Comparison of ENCODE assay signal across 13 cellular contexts in the genomic region with DNA sequence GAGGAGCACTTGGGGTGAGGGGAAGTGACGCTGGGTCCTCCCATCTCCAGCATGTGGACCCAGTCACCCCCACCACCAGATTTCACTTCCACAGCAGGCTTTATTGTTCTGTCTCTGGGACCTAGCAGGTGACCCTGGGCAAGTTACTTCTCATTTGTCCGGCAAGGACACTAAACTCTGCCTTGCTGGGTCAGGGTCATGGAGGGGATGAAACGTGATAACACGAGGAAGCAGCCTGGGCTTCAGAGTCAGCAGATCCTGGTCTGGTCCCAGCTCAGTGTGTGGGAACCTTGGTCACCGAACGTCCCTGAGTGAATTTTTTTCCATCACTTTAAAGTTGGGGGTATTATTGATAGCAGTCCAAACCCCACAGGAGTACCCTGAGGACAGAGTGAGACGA. TPM values are rescaled to one million over a fixed set of nuclear protein-coding genes. Genes with fewer than 3 reads are reported as not detected.
DNase-seq lines count a peak whose midpoint lies in the region; ATAC-seq and TF ChIP-seq lines count a peak whose summit lies in the region.
"Had no signal": no experiment of that assay in that cellular context is flagged by ENCODE, and none has a peak within 500 bp of the region (broad histone marks: within the 10 kb centered on the region; RNA-seq: fewer than 3 reads in every experiment).

No MANE protein-coding gene starts in this region.

- peak overlapping the region in 3 of 5 donors; percentile 54 to 74 (median 62) for H3K27ac ChIP-seq in adrenal gland
- no peak overlapping the region for H3K27ac ChIP-seq in PC-9

- TF ChIP-seq CTCF in adrenal gland (IDR thresholded peaks at IDR 0.05) (no peak), PC-9 (conservative IDR thresholded peaks at IDR 0.05) (no peak)

- no peaks in the 10 kb centered on the region for H3K9me3 Mint-ChIP-seq in stimulated activated naive CD8-positive, alpha-beta T cell treated with anti-CD3 and anti-CD28 coated beads, Interleukin-15, Interleukin-2, amounts not matched to agents 100 ng/mL and 50 ng/mL, for 24 hours
- no peaks in the 10 kb centered on the region for H3K9me3 Mint-ChIP-seq in memory B cell

- no peak for TF ChIP-seq POLR2A in adrenal gland (IDR thresholded peaks at IDR 0.05)

- POLR2A ChIA-PET in PC-9 (lab: Charles Lee; ENCODE audit: unreplicated experiment) (no interaction called here), HEK293T (lab: Yijun Ruan, JAX) (no interaction called here)

- no peaks in the 10 kb centered on the region for H3K9me2 ChIP-seq in PC-9 (ENCODE audit: insufficient read depth)

- H3F3A ChIP-seq in PC-9 (ENCODE audit: insufficient read depth, low read depth), result no peaks in the 10 kb centered on the region

- peaks cover 45% of the 10 kb centered on the region for H3K4me1 Mint-ChIP-seq in stimulated activated naive CD8-positive, alpha-beta T cell treated with anti-CD3 and anti-CD28 coated beads, Interleukin-15, Interleukin-2, amounts not matched to agents 100 ng/mL and 50 ng/mL, for 24 hours (ENCODE audit: low read depth)
- H3K4me1 Mint-ChIP-seq in memory B cell, result peaks cover 27% of the 10 kb centered on the region

- peak overlapping the region; percentile 92 for H3K4me3 Mint-ChIP-seq in stimulated activated naive CD8-positive, alpha-beta T cell treated with anti-CD3 and anti-CD28 coated beads, Interleukin-15, Interleukin-2, amounts not matched to agents 100 ng/mL and 50 ng/mL, for 24 hours
- H3K4me3 Mint-ChIP-seq in memory B cell, result no peak overlapping the region

- no peaks in the 10 kb centered on the region for H4K20me1 ChIP-seq in PC-9 (ENCODE audit: insufficient read depth)

- peaks cover 33% of the 10 kb centered on the region for H3K79me2 ChIP-seq in PC-9 (ENCODE audit: low read depth)

- intact Hi-C loops in adrenal gland (cut with DNase I), result loop anchor here in 1 of 2 donors (10.0 kb wide), 2 partner anchors 187 to 327 kb away; no protein-coding TSS in a partner anchor
- intact Hi-C loops in PC-9 (cut with micrococcal nuclease; ENCODE audit: unreplicated experiment), result loop anchor here (10.0 kb wide), 1 partner anchor 457 kb away; the partner anchor contains the start of genes ELK1 and UXT

- peak overlapping the region; percentile 90 for H3K27ac Mint-ChIP-seq in stimulated activated naive CD8-positive, alpha-beta T cell treated with anti-CD3 and anti-CD28 coated beads, Interleukin-15, Interleukin-2, amounts not matched to agents 100 ng/mL and 50 ng/mL, for 24 hours
- H3K27ac Mint-ChIP-seq in memory B cell, result peak overlapping the region; percentile 47

- H3K9me3 ChIP-seq in adrenal gland (replicated peaks in 1 of 3), result no peaks in the 10 kb centered on the region
- H3K9me3 ChIP-seq in PC-9 (ENCODE audit: insufficient read depth, low read depth), result no peaks in the 10 kb centered on the region

- H3K36me3 ChIP-seq in adrenal gland (replicated peaks in 1 of 2) (peaks cover 0 to 42% of the 10 kb centered on the region in 2 donors), PC-9 (ENCODE audit: low read depth) (no peaks in the 10 kb centered on the region)

- CTCF ChIA-PET in PC-9 (lab: Charles Lee) (no interaction called here), HEK293T (lab: Yijun Ruan, JAX) (no interaction called here)

- no peak overlapping the region for H3K4me2 ChIP-seq in PC-9

- H3K4me3 ChIP-seq in adrenal gland (no peak overlapping the region), PC-9 (no peak overlapping the region)

- H3K27me3 ChIP-seq in adrenal gland (no peaks in the 10 kb centered on the region), PC-9 (ENCODE audit: insufficient read depth, low read depth) (no peaks in the 10 kb centered on the region)

- no peaks in the 10 kb centered on the region for H3K27me3 Mint-ChIP-seq in stimulated activated naive CD8-positive, alpha-beta T cell treated with anti-CD3 and anti-CD28 coated beads, Interleukin-15, Interleukin-2, amounts not matched to agents 100 ng/mL and 50 ng/mL, for 24 hours
- no peaks in the 10 kb centered on the region for H3K27me3 Mint-ChIP-seq in memory B cell

- H3K4me1 ChIP-seq in adrenal gland (replicated peaks in 1 of 2) (peaks cover 38 to 51% of the 10 kb centered on the region in 2 donors), PC-9 (replicated peaks; ENCODE audit: insufficient read depth) (no peaks in the 10 kb centered on the region)

- H2AFZ ChIP-seq in PC-9, result no peak overlapping the region

- no peak for DNase-seq in stimulated activated naive CD8-positive, alpha-beta T cell treated with anti-CD3 and anti-CD28 coated beads, Interleukin-15, Interleukin-2, amounts not matched to agents 100 U/mL and 50 U/mL, for 24 hours
- DNase-seq in adrenal gland, result peak in 6 of 7 donors; percentile 57 to 70 (median 67)
- no peak for DNase-seq in memory B cell (ENCODE audit: low spot score in 2 of 2)
- DNase-seq in PC-9, result no peak
- no peak for DNase-seq in NCI-H748 treated with DMSO at 0.1 percent for 48 hours (lab: John Stamatoyannopoulos, UW)
- DNase-seq in HEK293T (ENCODE audit: extremely low spot score), result no peak
- DNase-seq: MV-4-11; NCI-H774; occipital lobe; stimulated activated CD4-positive, alpha-beta T cell treated with anti-CD3 and anti-CD28 coated beads, Interleukin-4, amount 100 ng/mL, for 4 hours had no signal

- peaks cover 59% of the 10 kb centered on the region for H3K36me3 Mint-ChIP-seq in stimulated activated naive CD8-positive, alpha-beta T cell treated with anti-CD3 and anti-CD28 coated beads, Interleukin-15, Interleukin-2, amounts not matched to agents 100 ng/mL and 50 ng/mL, for 24 hours (ENCODE audit: low read depth)
- H3K36me3 Mint-ChIP-seq in memory B cell, result peaks cover 16% of the 10 kb centered on the region

- 19 to 58% (median 43%) methylated on average over 3 to 7 of the region's 7 CpGs for WGBS in adrenal gland, 4 donors

- no peak for ATAC-seq in stimulated activated naive CD8-positive, alpha-beta T cell treated with anti-CD3 and anti-CD28 coated beads, Interleukin-15, Interleukin-2, amounts not matched to agents 100 U/mL and 50 U/mL, for 24 hours
- no peak for ATAC-seq in memory B cell (ENCODE audit: low read depth)
- no peak for ATAC-seq in GM21360 (IDR thresholded peaks at IDR 0.05; ENCODE audit: unreplicated experiment)
- ATAC-seq: esophagus mucosa had no signal

- BruUV-seq in PC-9 (replicated peaks; lab: Mats Ljungman, UMichigan), result no TSS peak

TF ChIP-seq in HEK293T, 16 proteins besides CTCF, POLR2A, EP300 and RAD21:
- no peak for TF ChIP-seq FOXA1 (IDR thresholded peaks at IDR 0.05)
- TF ChIP-seq BHLHE40 (IDR thresholded peaks at IDR 0.05; ENCODE audit: borderline replicate concordance), result no peak
- TF ChIP-seq FOXM1 (IDR thresholded peaks at IDR 0.05; ENCODE audit: borderline replicate concordance), result no peak
- TF ChIP-seq CTBP1 (IDR thresholded peaks at IDR 0.05; ENCODE audit: borderline replicate concordance), result no peak
- no peak for TF ChIP-seq HDGF (IDR thresholded peaks at IDR 0.05; ENCODE audit: borderline replicate concordance)
- TF ChIP-seq SUZ12 (IDR thresholded peaks at IDR 0.05), result no peak
- TF ChIP-seq ELF4 (IDR thresholded peaks at IDR 0.05), result no peak
- TF ChIP-seq NFRKB (IDR thresholded peaks at IDR 0.05), result no peak
- no peak for TF ChIP-seq TARDBP (IDR thresholded peaks at IDR 0.05)
- no peak for TF ChIP-seq PKNOX1 (IDR thresholded peaks at IDR 0.05)

RNA-seq across cellular contexts. Expression of gene UBA1, which starts 3.9 kb away (rescaled TPM):
- total RNA-seq in adrenal gland, result 100 to 1,000 TPM; 167 to 356 (median 260) TPM
- 100 to 1,000 TPM; 160 to 214 (median 202) TPM for polyA plus RNA-seq in adrenal gland
- total RNA-seq in PC-9 (2021), result 121 and 126 TPM in 2 replicates

RNA-seq across cellular contexts. Expression of gene CDK16, which starts 21.0 kb away (rescaled TPM):
- total RNA-seq in adrenal gland, result 100 to 1,000 TPM; 101 to 187 (median 115) TPM
- 100 to 1,000 TPM in 2 of 3 donors, 10 to 100 TPM in 1; 74.7 to 137 (median 123) TPM for polyA plus RNA-seq in adrenal gland
- 67.7 and 82.1 TPM in 2 replicates for total RNA-seq in PC-9 (2021)

RNA-seq across cellular contexts. Expression of gene USP11, which starts 35.3 kb away (rescaled TPM):
- total RNA-seq in adrenal gland (10 to 100 TPM; 27.4 to 63.0 (median 56.5) TPM), PC-9 (2021) (25.3 and 30.9 TPM in 2 replicates)
- 10 to 100 TPM; 35.5 to 57.8 (median 50.1) TPM for polyA plus RNA-seq in adrenal gland

RNA-seq across cellular contexts. Expression of gene RBM10, which starts 52.5 kb away (rescaled TPM):
- total RNA-seq in adrenal gland, result 10 to 100 TPM; 27.7 to 54.8 (median 36.3) TPM
- polyA plus RNA-seq in adrenal gland, result 10 to 100 TPM; 35.2 to 75.9 (median 47.8) TPM
- total RNA-seq in PC-9 (2021), result 31.9 and 34.8 TPM in 2 replicates

RNA-seq across cellular contexts. Expression of gene NDUFB11, which starts 53.0 kb away (rescaled TPM):
- total RNA-seq in adrenal gland, result 100 to 1,000 TPM in 7 of 8 donors, 10 to 100 TPM in 1; 77.0 to 159 (median 153) TPM
- polyA plus RNA-seq in adrenal gland, result 100 to 1,000 TPM in 1 of 3 donors, 10 to 100 TPM in 2; 49.6 to 110 (median 70.0) TPM
- 58.2 and 61.9 TPM in 2 replicates for total RNA-seq in PC-9 (2021)

Comparison
In these comparisons a context has a peak if more than half of its experiments do, and no peak if none do; other contexts are left out.
1. DNase-seq: peak in adrenal gland (6 of 7); none in stimulated activated naive CD8-positive, alpha-beta T cell treated with anti-CD3 and anti-CD28 coated beads, Interleukin-15, Interleukin-2, amounts not matched to agents 100 U/mL and 50 U/mL, for 24 hours (single experiment), memory B cell (0 of 2), PC-9 (0 of 2), NCI-H748 treated with DMSO at 0.1 percent for 48 hours (single experiment) and HEK293T (single experiment).